Comparison of ENCODE assay signal across 11 cellular contexts in genomic region chr5:123582570-123583293, GRCh38.
DNase-seq lines count a peak whose midpoint lies in the region; ATAC-seq and TF ChIP-seq lines count a peak whose summit lies in the region.
"Had no signal": no experiment of that assay in that cellular context is flagged by ENCODE, and none has a peak within 500 bp of the region (broad histone marks: within the 10 kb centered on the region; RNA-seq: fewer than 3 reads in every experiment).

No MANE protein-coding gene starts in this region.

- peak; percentile 11 for DNase-seq in RKO (ENCODE audit: low spot score)
- no peak for DNase-seq in left ventricle myocardium inferior
- DNase-seq in pulmonary artery endothelial cell (ENCODE audit: low read depth, low spot score): peak; percentile 30
- DNase-seq in NCI-H1417 (lab: John Stamatoyannopoulos, UW): no peak
- no peak for DNase-seq in NCI-H1105 treated with DMSO at 0.1 percent for 48 hours (lab: John Stamatoyannopoulos, UW)
- DNase-seq: activated CD4-positive, alpha-beta T cell treated with anti-CD3 and anti-CD28 coated beads, Interleukin-2, amount 50 U/mL, for 1 hour; amniotic stem cell; NCI-H1048 had no signal

- H3K9me3 ChIP-seq in HUES48 (ENCODE audit: control insufficient read depth, insufficient read depth, low read length) (no peaks in the 10 kb centered on the region), left ventricle myocardium inferior (replicated peaks) (no peaks in the 10 kb centered on the region)

- no peak for ATAC-seq in HG03520 (IDR thresholded peaks at IDR 0.05; ENCODE audit: unreplicated experiment)
- ATAC-seq: natural killer cell treated with Interleukin-12 subunit alpha and Interleukin-12 subunit beta and Interleukin-15 and Interleukin-18, amount 100 ng/mL, for 72 hours had no signal

- intact Hi-C loops in left ventricle myocardium inferior (cut with micrococcal nuclease): no loop called here

- H3K27me3 ChIP-seq in HUES48 (ENCODE audit: control insufficient read depth, insufficient read depth, low read length) (no peaks in the 10 kb centered on the region), left ventricle myocardium inferior (ENCODE audit: low read depth) (no peaks in the 10 kb centered on the region)

- H3K27ac ChIP-seq in HUES48 (ENCODE audit: low read depth, low read length): peak overlapping the region; percentile 86
- H3K27ac ChIP-seq in left ventricle myocardium inferior (replicated peaks): peak overlapping the region; percentile 0

- no peak for TF ChIP-seq CTCF in left ventricle myocardium inferior (IDR thresholded peaks at IDR 0.05; ENCODE audit: borderline replicate concordance)

- H3K36me3 ChIP-seq in HUES48 (ENCODE audit: control insufficient read depth, insufficient read depth, low read length) (peaks cover 4% of the 10 kb centered on the region), left ventricle myocardium inferior (peaks cover 6% of the 10 kb centered on the region)

- H3K4me3 ChIP-seq in HUES48 (ENCODE audit: low read depth, low read length): peak overlapping the region; percentile 31; the same call in 1 of the 2 replicates
- no peak overlapping the region for H3K4me3 ChIP-seq in left ventricle myocardium inferior

- H3K4me1 ChIP-seq in HUES48 (ENCODE audit: control insufficient read depth, insufficient read depth, low read length) (peaks cover 27% of the 10 kb centered on the region), left ventricle myocardium inferior (peaks cover 24% of the 10 kb centered on the region)

- no peak overlapping the region for H3K9ac ChIP-seq in HUES48 (ENCODE audit: low read depth, low read length)

Comparison
In these comparisons a context has a peak if more than half of its experiments do, and no peak if none do; other contexts are left out.
1. DNase-seq: peak in RKO (single experiment) and pulmonary artery endothelial cell (single experiment); none in left ventricle myocardium inferior (single experiment), NCI-H1417 (0 of 3) and NCI-H1105 treated with DMSO at 0.1 percent for 48 hours (single experiment).